ENCODE assay signal across 19 cellular contexts in genomic region chr4:71974681-71975080, GRCh38. TPM values are rescaled to one million over a fixed set of nuclear protein-coding genes. Genes with fewer than 3 reads are reported as not detected.
DNase-seq lines count a peak whose midpoint lies in the region; ATAC-seq and TF ChIP-seq lines count a peak whose summit lies in the region.
"Had no signal": no experiment of that assay in that cellular context is flagged by ENCODE, and none has a peak within 500 bp of the region (broad histone marks: within the 10 kb centered on the region; RNA-seq: fewer than 3 reads in every experiment).

No MANE protein-coding gene starts in this region.

- no peaks in the 10 kb centered on the region for H3K9me3 ChIP-seq in effector memory CD4-positive, alpha-beta T cell (ENCODE audit: control insufficient read depth, low read length)
- no peaks in the 10 kb centered on the region for H3K9me3 ChIP-seq in sigmoid colon
- H3K9me3 ChIP-seq: gastrocnemius medialis, prostate gland, thyroid gland had no signal

- DNase-seq in AG20443 (ENCODE audit: low spot score), result peak; percentile 13
- DNase-seq in M059J (ENCODE audit: low read depth), result peak; percentile 41
- DNase-seq in astrocyte of the cerebellum (ENCODE audit: low read depth), result peak; percentile 60
- DNase-seq in iris pigment epithelial cell (ENCODE audit: low read depth), result peak; percentile 64
- DNase-seq in effector memory CD4-positive, alpha-beta T cell, result no peak
- DNase-seq in Right ventricle myocardium inferior (ENCODE audit: missing footprints), result no peak
- DNase-seq in SHP77 treated with DMSO at 0.1 percent for 48 hours (lab: John Stamatoyannopoulos, UW), result no peak
- DNase-seq in sigmoid colon, result no peak
- DNase-seq: activated CD4-positive, alpha-beta T cell treated with anti-CD3 and anti-CD28 coated beads, Interleukin-2, amount 50 U/mL, for 48 hours; amygdala; gastrocnemius medialis; NCI-H1436 treated with DMSO at 0.1 percent for 48 hours; NCI-H774; SHP77; thyroid gland had no signal

- in situ Hi-C loops in astrocyte of the cerebellum (cut with HindIII; ENCODE audit: low sequenced_read_pairs), result no loop called here

- 90 to 91% methylated on average over 4 of the region's 4 CpGs for WGBS in sigmoid colon, 2 donors

- no peak for TF ChIP-seq POLR2A in sigmoid colon (IDR thresholded peaks at IDR 0.05)

- no peak for TF ChIP-seq EP300 in sigmoid colon (IDR thresholded peaks at IDR 0.05)

- no peaks in the 10 kb centered on the region for H3K27me3 ChIP-seq in effector memory CD4-positive, alpha-beta T cell (replicated peaks; ENCODE audit: control insufficient read depth, insufficient read depth, low read length, poor library complexity, severe bottlenecking)
- H3K27me3 ChIP-seq in sigmoid colon, result no peaks in the 10 kb centered on the region
- H3K27me3 ChIP-seq: gastrocnemius medialis, thyroid gland had no signal

- intact Hi-C loops in Right ventricle myocardium inferior (cut with DNase I) (no loop called here), sigmoid colon (cut with DNase I) (no loop called here)

- no peak for ATAC-seq in Right ventricle myocardium inferior
- ATAC-seq: gastrocnemius medialis had no signal

- TF ChIP-seq CTCF in astrocyte of the cerebellum (IDR thresholded peaks at IDR 0.05; ENCODE audit: low read depth, low read length, missing control alignments) (no peak), sigmoid colon (IDR thresholded peaks at IDR 0.05) (no peak)

- H3K4me1 ChIP-seq in effector memory CD4-positive, alpha-beta T cell (ENCODE audit: control insufficient read depth, insufficient read depth, low read length, poor library complexity, severe bottlenecking), result no peaks in the 10 kb centered on the region
- H3K4me1 ChIP-seq in sigmoid colon, result no peaks in the 10 kb centered on the region
- H3K4me1 ChIP-seq: gastrocnemius medialis, prostate gland, thyroid gland had no signal

- no peaks in the 10 kb centered on the region for H3K36me3 ChIP-seq in effector memory CD4-positive, alpha-beta T cell (ENCODE audit: control insufficient read depth, insufficient read depth, low read length)
- H3K36me3 ChIP-seq in sigmoid colon, result no peaks in the 10 kb centered on the region
- H3K36me3 ChIP-seq: gastrocnemius medialis, prostate gland, thyroid gland had no signal

- H3K4me3 ChIP-seq in astrocyte of the cerebellum (ENCODE audit: low read depth, low read length), result no peak overlapping the region
- H3K4me3 ChIP-seq in effector memory CD4-positive, alpha-beta T cell (ENCODE audit: insufficient read depth, low read depth, low read length, poor library complexity, severe bottlenecking), result no peak overlapping the region
- H3K4me3 ChIP-seq in sigmoid colon, result no peak overlapping the region
- H3K4me3 ChIP-seq: gastrocnemius medialis, prostate gland, thyroid gland had no signal

- no peak overlapping the region for H3K27ac ChIP-seq in effector memory CD4-positive, alpha-beta T cell (ENCODE audit: insufficient read depth, low read length, poor library complexity, severe bottlenecking)
- no peak overlapping the region for H3K27ac ChIP-seq in sigmoid colon
- H3K27ac ChIP-seq: gastrocnemius medialis, prostate gland, thyroid gland had no signal

RNA-seq across cellular contexts. Expression of gene NPFFR2, which starts 57.1 kb away (rescaled TPM):
- not detected in 2 replicates for total RNA-seq in M059J (2014; rRNA removed; shearing (Covaris generic))
- not detected for total RNA-seq in Right ventricle myocardium inferior
- not detected for total RNA-seq in sigmoid colon
- polyA plus RNA-seq in sigmoid colon, result under 1 TPM in 1 of 3 donors, not detected in 2; 0.04 TPM
- total RNA-seq: dermis microvascular lymphatic vessel endothelial cell, gastrocnemius medialis had no signal
- polyA plus RNA-seq: AG04450, keratinocyte had no signal

Comparison
In these comparisons a context has a peak if more than half of its experiments do, and no peak if none do; other contexts are left out.
1. DNase-seq: peak in AG20443 (single experiment), M059J (single experiment), astrocyte of the cerebellum (single experiment) and iris pigment epithelial cell (single experiment); none in effector memory CD4-positive, alpha-beta T cell (0 of 3), Right ventricle myocardium inferior (single experiment), SHP77 treated with DMSO at 0.1 percent for 48 hours (single experiment) and sigmoid colon (single experiment).